ENCODE assay signal across 8 cellular contexts in genomic region chr1:205343431-205344009, GRCh38. TPM values are rescaled to one million over a fixed set of nuclear protein-coding genes. Genes with fewer than 3 reads are reported as not detected.
DNase-seq lines count a peak whose midpoint lies in the region; ATAC-seq and TF ChIP-seq lines count a peak whose summit lies in the region.

No MANE protein-coding gene starts in this region.

- H3K27me3 ChIP-seq in RWPE2 (ENCODE audit: insufficient read depth, poor library complexity, severe bottlenecking) = peaks cover 19% of the 10 kb centered on the region
- H3K27me3 ChIP-seq in cardiac muscle cell = peaks cover 42% of the 10 kb centered on the region
- peaks cover 0 to 46% (median 14%) of the 10 kb centered on the region in 3 donors for H3K27me3 ChIP-seq in psoas muscle (ENCODE audit: insufficient read depth in 3 of 3, low read length in 2 of 3)

- DNase-seq in GM12864 (ENCODE audit: low read depth) (no peak), RWPE2 (ENCODE audit: low spot score) (no peak), cardiac muscle cell (ENCODE audit: low read depth in 1 of 2, low spot score in 1 of 2) (peak in 1 of 2 donors; percentile 42), psoas muscle (peak in 1 of 2 donors; percentile 55), T-helper 1 cell (no peak), HuH-7 (ENCODE audit: low spot score) (no peak)

- intact Hi-C loops in psoas muscle (cut with DNase I) = no loop called here

- ATAC-seq in RWPE2 (ENCODE audit: low read depth) (no peak; the same call in 2 of the 3 replicates), psoas muscle (peak; percentile 49 to 70 (median 60)), HG03025 (IDR thresholded peaks at IDR 0.05; ENCODE audit: low FRiP score, unreplicated experiment) (no peak), HG03139 (IDR thresholded peaks at IDR 0.05; ENCODE audit: unreplicated experiment) (no peak)

- H3K4me3 ChIP-seq in GM12864 (ENCODE audit: low read depth, low read length) = no peak overlapping the region
- peak overlapping the region; percentile 17 for H3K4me3 ChIP-seq in RWPE2 (ENCODE audit: severe bottlenecking)
- peak overlapping the region; percentile 44 for H3K4me3 ChIP-seq in cardiac muscle cell
- H3K4me3 ChIP-seq in psoas muscle = peak overlapping the region; percentile 63

- WGBS in psoas muscle, 3 donors = 3 to 5% (median 5%) methylated on average over 47 to 56 of the region's 57 CpGs

- H3K4me1 ChIP-seq in RWPE2 (ENCODE audit: insufficient read depth, poor library complexity, severe bottlenecking) = peaks cover 4% of the 10 kb centered on the region
- H3K4me1 ChIP-seq in cardiac muscle cell (ENCODE audit: low read depth) = no peaks in the 10 kb centered on the region
- H3K4me1 ChIP-seq in psoas muscle = peaks cover 12% of the 10 kb centered on the region

- H3K27ac ChIP-seq in RWPE2 (ENCODE audit: poor library complexity, severe bottlenecking) (no peak overlapping the region), cardiac muscle cell (no peak overlapping the region), psoas muscle (no peak overlapping the region)

- H3K9me3 ChIP-seq in RWPE2 (ENCODE audit: severe bottlenecking) = no peaks in the 10 kb centered on the region
- no peaks in the 10 kb centered on the region for H3K9me3 ChIP-seq in cardiac muscle cell (ENCODE audit: low read depth)
- no peaks in the 10 kb centered on the region for H3K9me3 ChIP-seq in psoas muscle

- no peaks in the 10 kb centered on the region for H3K36me3 ChIP-seq in RWPE2 (ENCODE audit: low read depth)
- H3K36me3 ChIP-seq in cardiac muscle cell = no peaks in the 10 kb centered on the region
- no peaks in the 10 kb centered on the region for H3K36me3 ChIP-seq in psoas muscle (ENCODE audit: insufficient read depth in 1 of 2, low read depth in 1 of 2)

- TF ChIP-seq CTCF in GM12864 (IDR thresholded peaks at IDR 0.05; ENCODE audit: low read depth, low read length, missing control alignments) (peak; percentile 8), RWPE2 (IDR thresholded peaks at IDR 0.05; ENCODE audit: poor library complexity, severe bottlenecking) (peak; percentile 27), cardiac muscle cell (IDR thresholded peaks at IDR 0.05; ENCODE audit: low read depth, low read length) (peak; percentile 34), psoas muscle (IDR thresholded peaks at IDR 0.05) (no peak)

RNA-seq across cellular contexts. Expression of gene KLHDC8A, which starts 13.2 kb away (rescaled TPM):
- total RNA-seq in cardiac muscle cell = 0.18 and 0.71 TPM in 2 replicates
- 1.2 TPM in 1 of 2 replicates, not detected in the other for polyA plus RNA-seq in cardiac muscle cell
- not detected for total RNA-seq in psoas muscle
- polyA plus RNA-seq in psoas muscle = under 1 TPM; 0.01 to 0.24 (median 0.03) TPM

RNA-seq across cellular contexts. Expression of gene NUAK2, which starts 22.0 kb away (rescaled TPM):
- total RNA-seq in cardiac muscle cell (3.4 and 4.3 TPM in 2 replicates), psoas muscle (1 to 10 TPM in 3 of 4 donors, under 1 TPM in 1; 0.55 to 1.3 (median 1.2) TPM)
- polyA plus RNA-seq in cardiac muscle cell (2.1 and 3.4 TPM in 2 replicates), psoas muscle (under 1 TPM; 0.20 to 0.48 (median 0.22) TPM)

Comparison
In these comparisons a context has a peak if more than half of its experiments do, and no peak if none do; other contexts are left out.
1. ATAC-seq: peak in psoas muscle (4 of 4); none in RWPE2 (single experiment), HG03025 (single experiment) and HG03139 (single experiment).